13 cellular contexts compared by ENCODE assay signal in the genomic region with DNA sequence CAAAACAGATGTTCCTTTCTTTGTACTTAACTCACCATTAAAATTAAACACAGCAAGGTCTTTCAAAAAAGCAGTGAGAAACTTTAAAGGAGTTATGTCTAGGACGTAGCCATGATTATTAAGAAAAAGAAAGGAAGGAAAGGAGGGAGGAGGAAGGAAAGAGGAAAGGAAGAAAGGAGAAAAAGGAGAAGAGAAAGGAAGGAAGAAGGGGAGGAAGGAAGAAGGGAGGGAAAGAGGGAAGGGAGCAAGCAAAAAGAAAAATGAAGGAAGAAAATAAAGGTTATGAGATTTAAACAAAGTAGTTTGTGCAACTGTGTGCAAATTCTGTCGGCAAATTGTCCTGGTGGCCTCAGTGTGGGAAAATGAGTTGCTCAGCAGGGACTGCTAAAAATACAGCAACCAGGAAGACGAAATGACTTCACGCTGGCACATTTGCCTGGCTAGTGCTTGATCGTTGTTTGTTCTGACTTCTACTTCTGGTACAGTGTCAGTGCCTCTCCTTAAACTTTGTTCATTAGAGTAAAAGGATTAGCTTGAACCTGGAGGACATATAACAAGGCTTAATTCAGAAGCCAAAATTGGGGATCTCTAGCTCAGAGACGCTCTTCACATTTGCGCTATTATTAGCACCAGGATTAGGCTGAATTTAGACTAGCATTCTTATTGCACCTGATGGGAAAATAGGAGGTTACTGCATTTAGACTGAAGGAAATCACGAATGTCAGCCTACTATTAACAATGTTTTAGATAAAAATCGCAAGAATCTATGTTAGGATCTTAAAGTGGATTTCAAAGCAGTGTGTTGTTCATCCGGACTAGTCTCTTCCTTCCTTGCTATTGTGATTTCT.
DNase-seq lines count a peak whose midpoint lies in the region; ATAC-seq and TF ChIP-seq lines count a peak whose summit lies in the region.
"Had no signal": no experiment of that assay in that cellular context is flagged by ENCODE, and none has a peak within 500 bp of the region (broad histone marks: within the 10 kb centered on the region; RNA-seq: fewer than 3 reads in every experiment).

No MANE protein-coding gene starts in this region.

- WGBS in psoas muscle, 3 donors, result 18 to 30% (median 22%) methylated on average over 10 of the region's 10 CpGs

- intact Hi-C loops in Right ventricle myocardium superior (cut with DNase I), result no loop called here
- intact Hi-C loops in psoas muscle (cut with DNase I), result no loop called here

- peak; percentile 33; the same call in 1 of the 3 replicates for ATAC-seq in SK-N-SH treated with all-trans-retinoic acid at 6 μM for 48 hours
- peak; percentile 95 for ATAC-seq in Right ventricle myocardium superior (ENCODE audit: poor library complexity)
- ATAC-seq in psoas muscle, result peak; percentile 72 to 95 (median 82)
- no peak for ATAC-seq in GM18858 (IDR thresholded peaks at IDR 0.05; ENCODE audit: unreplicated experiment)
- ATAC-seq: esophagus mucosa had no signal

- DNase-seq in AG20443 (ENCODE audit: low spot score) (peak; percentile 47), Right ventricle myocardium superior (no peak), psoas muscle (no peak), NCI-H510A (lab: John Stamatoyannopoulos, UW) (no peak), OCI-M2 (lab: John Stamatoyannopoulos, UW; ENCODE audit: unreplicated experiment) (no peak)
- no peak for DNase-seq in activated CD4-positive, CD25-positive, alpha-beta regulatory T cell treated with anti-CD3 and anti-CD28 coated beads, Interleukin-2, amount 50 U/mL, for 72 hours
- DNase-seq: CD8-positive, alpha-beta memory T cell; HCEC 1CT; NCI-H1694 treated with DMSO at 0.1 percent for 48 hours; NK-92 treated with Interleukin-12 subunit alpha and Interleukin-12 subunit beta, amount 100 ng/mL, for 24 hours had no signal

- TF ChIP-seq CTCF in psoas muscle (IDR thresholded peaks at IDR 0.05), result no peak

- no peaks in the 10 kb centered on the region for H3K9me3 ChIP-seq in psoas muscle

- peaks cover 11% of the 10 kb centered on the region for H3K4me1 ChIP-seq in psoas muscle

- peak overlapping the region; percentile 54 for H3K4me3 ChIP-seq in psoas muscle

- no peaks in the 10 kb centered on the region for H3K36me3 ChIP-seq in psoas muscle (ENCODE audit: insufficient read depth in 1 of 2, low read depth in 1 of 2)

- H3K27me3 ChIP-seq in psoas muscle (ENCODE audit: insufficient read depth in 3 of 3, low read length in 2 of 3), result no peaks in the 10 kb centered on the region

- peak overlapping the region; percentile 72 for H3K27ac ChIP-seq in psoas muscle

TF ChIP-seq in SK-N-SH treated with all-trans-retinoic acid at 6 μM for 48 hours, 23 proteins besides CTCF, POLR2A, EP300 and RAD21:
- TF ChIP-seq ZNF8 (CRISPR knock-in tag; IDR thresholded peaks at IDR 0.05), result no peak
- no peak for TF ChIP-seq ISL1 (CRISPR knock-in tag; IDR thresholded peaks at IDR 0.05)
- no peak for TF ChIP-seq CREB5 (CRISPR knock-in tag; IDR thresholded peaks at IDR 0.05; ENCODE audit: low read depth)
- TF ChIP-seq, protein P1, sequence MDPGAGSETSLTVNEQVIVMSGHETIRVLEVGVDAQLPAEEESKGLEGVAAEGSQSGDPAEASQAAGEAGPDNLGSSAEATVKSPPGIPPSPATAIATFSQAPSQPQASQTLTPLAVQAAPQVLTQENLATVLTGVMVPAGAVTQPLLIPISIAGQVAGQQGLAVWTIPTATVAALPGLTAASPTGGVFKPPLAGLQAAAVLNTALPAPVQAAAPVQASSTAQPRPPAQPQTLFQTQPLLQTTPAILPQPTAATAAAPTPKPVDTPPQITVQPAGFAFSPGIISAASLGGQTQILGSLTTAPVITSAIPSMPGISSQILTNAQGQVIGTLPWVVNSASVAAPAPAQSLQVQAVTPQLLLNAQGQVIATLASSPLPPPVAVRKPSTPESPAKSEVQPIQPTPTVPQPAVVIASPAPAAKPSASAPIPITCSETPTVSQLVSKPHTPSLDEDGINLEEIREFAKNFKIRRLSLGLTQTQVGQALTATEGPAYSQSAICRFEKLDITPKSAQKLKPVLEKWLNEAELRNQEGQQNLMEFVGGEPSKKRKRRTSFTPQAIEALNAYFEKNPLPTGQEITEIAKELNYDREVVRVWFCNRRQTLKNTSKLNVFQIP (CRISPR knock-in tag; IDR thresholded peaks at IDR 0.05; ENCODE audit: borderline replicate concordance, low read depth), result no peak
- TF ChIP-seq GLIS3 (CRISPR knock-in tag; IDR thresholded peaks at IDR 0.05), result no peak
- TF ChIP-seq PPARA (CRISPR knock-in tag; IDR thresholded peaks at IDR 0.05; ENCODE audit: borderline replicate concordance), result no peak
- no peak for TF ChIP-seq BACH2 (CRISPR knock-in tag; IDR thresholded peaks at IDR 0.05; ENCODE audit: borderline replicate concordance)
- TF ChIP-seq, protein P2, sequence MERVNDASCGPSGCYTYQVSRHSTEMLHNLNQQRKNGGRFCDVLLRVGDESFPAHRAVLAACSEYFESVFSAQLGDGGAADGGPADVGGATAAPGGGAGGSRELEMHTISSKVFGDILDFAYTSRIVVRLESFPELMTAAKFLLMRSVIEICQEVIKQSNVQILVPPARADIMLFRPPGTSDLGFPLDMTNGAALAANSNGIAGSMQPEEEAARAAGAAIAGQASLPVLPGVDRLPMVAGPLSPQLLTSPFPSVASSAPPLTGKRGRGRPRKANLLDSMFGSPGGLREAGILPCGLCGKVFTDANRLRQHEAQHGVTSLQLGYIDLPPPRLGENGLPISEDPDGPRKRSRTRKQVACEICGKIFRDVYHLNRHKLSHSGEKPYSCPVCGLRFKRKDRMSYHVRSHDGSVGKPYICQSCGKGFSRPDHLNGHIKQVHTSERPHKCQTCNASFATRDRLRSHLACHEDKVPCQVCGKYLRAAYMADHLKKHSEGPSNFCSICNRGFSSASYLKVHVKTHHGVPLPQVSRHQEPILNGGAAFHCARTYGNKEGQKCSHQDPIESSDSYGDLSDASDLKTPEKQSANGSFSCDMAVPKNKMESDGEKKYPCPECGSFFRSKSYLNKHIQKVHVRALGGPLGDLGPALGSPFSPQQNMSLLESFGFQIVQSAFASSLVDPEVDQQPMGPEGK (CRISPR knock-in tag; IDR thresholded peaks at IDR 0.05; ENCODE audit: borderline replicate concordance), result no peak
TF ChIP-seq in SK-N-SH treated with all-trans-retinoic acid at 6 μM for 48 hours: peak in this region for 0.
